Comparison of ENCODE assay signal across 14 cellular contexts in the genomic region with DNA sequence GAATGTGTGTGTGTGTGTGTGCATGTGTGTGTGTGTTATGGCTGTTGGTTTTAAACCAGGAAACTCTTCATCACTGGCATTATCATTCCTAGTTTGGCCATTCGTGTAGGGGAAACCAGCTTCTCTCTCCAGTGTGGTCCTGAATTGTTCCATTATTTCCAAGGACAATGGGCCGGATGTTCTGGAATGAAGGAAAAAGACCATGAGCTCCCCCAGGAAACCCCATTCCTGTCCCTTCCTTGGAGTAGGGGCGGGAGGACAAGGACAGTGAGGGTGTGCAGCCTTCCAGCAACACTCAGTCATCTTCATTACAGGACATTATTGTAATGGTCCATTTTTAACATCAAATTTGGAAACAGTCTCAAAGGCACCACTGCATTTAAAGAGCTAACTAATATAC.
"Had no signal": no experiment of that assay in that cellular context is flagged by ENCODE, and none has a peak within 500 bp of the region (broad histone marks: within the 10 kb centered on the region; RNA-seq: fewer than 3 reads in every experiment).

No MANE protein-coding gene starts in this region.

- H3K27me3 ChIP-seq: ascending aorta, gastrocnemius medialis, heart left ventricle, right atrium auricular region, stomach, upper lobe of right lung had no signal

- H3K27ac ChIP-seq: ascending aorta, gastrocnemius medialis, heart left ventricle, prostate gland, right atrium auricular region, stomach, upper lobe of right lung had no signal

- H3K9me3 ChIP-seq: ascending aorta, gastrocnemius medialis, heart left ventricle, prostate gland, right atrium auricular region, stomach, upper lobe of right lung had no signal

- H3K4me3 Mint-ChIP-seq: activated CD4-positive, alpha-beta T cell treated with anti-CD3 and anti-CD28 coated beads, Interleukin-2, amount 10 ng/mL, durations not matched to agents 24 days and 14 days; activated naive CD4-positive, alpha-beta T cell treated with anti-CD3 and anti-CD28 coated beads, Interleukin-2, amount 50 U/mL, for 24 hours; naive thymus-derived CD8-positive, alpha-beta T cell had no signal

- ATAC-seq: gastrocnemius medialis; heart left ventricle; left ventricle myocardium superior; naive thymus-derived CD8-positive, alpha-beta T cell; upper lobe of right lung had no signal

- H3K36me3 ChIP-seq: gastrocnemius medialis had no signal

- DNase-seq: activated CD4-positive, alpha-beta T cell treated with anti-CD3 and anti-CD28 coated beads, Interleukin-2, amount 10 ng/mL, durations not matched to agents 24 days and 14 days; activated gamma-delta T cell; gastrocnemius medialis; heart left ventricle; kidney glomerular epithelial cell; left ventricle myocardium superior; naive thymus-derived CD8-positive, alpha-beta T cell; occipital lobe; stomach; upper lobe of right lung had no signal

- H3K4me3 ChIP-seq: ascending aorta, gastrocnemius medialis, heart left ventricle, prostate gland, right atrium auricular region, stomach, upper lobe of right lung had no signal

- H3K4me1 ChIP-seq: gastrocnemius medialis, prostate gland had no signal

- H3K27ac Mint-ChIP-seq: activated CD4-positive, alpha-beta T cell treated with anti-CD3 and anti-CD28 coated beads, Interleukin-2, amount 10 ng/mL, durations not matched to agents 24 days and 14 days; activated naive CD4-positive, alpha-beta T cell treated with anti-CD3 and anti-CD28 coated beads, Interleukin-2, amount 50 U/mL, for 24 hours; naive thymus-derived CD8-positive, alpha-beta T cell had no signal

- H3K36me3 Mint-ChIP-seq: activated naive CD4-positive, alpha-beta T cell treated with anti-CD3 and anti-CD28 coated beads, Interleukin-2, amount 50 U/mL, for 24 hours; naive thymus-derived CD8-positive, alpha-beta T cell had no signal

- H3K27me3 Mint-ChIP-seq: activated naive CD4-positive, alpha-beta T cell treated with anti-CD3 and anti-CD28 coated beads, Interleukin-2, amount 50 U/mL, for 24 hours had no signal
